1 cellular context compared by ENCODE assay signal in genomic region chr1:201884472-201884871, GRCh38.
TF ChIP-seq lines count a peak whose summit lies in the region.

No MANE protein-coding gene starts in this region.

TF ChIP-seq in H1, 55 proteins besides CTCF, POLR2A, EP300 and RAD21:
- no peak for TF ChIP-seq POLR2AphosphoS5 (IDR thresholded peaks at IDR 0.05; ENCODE audit: low read depth, low read length)
- TF ChIP-seq YY1 (IDR thresholded peaks at IDR 0.05; ENCODE audit: low read depth, low read length): no peak
- TF ChIP-seq RFX5 (IDR thresholded peaks at IDR 0.05; ENCODE audit: borderline replicate concordance, low read depth, low read length): no peak
- no peak for TF ChIP-seq JUN (IDR thresholded peaks at IDR 0.05; ENCODE audit: low read depth, low read length)
- TF ChIP-seq SAP30 (IDR thresholded peaks at IDR 0.05; ENCODE audit: insufficient read depth, insufficient replicate concordance, low read length): no peak
- TF ChIP-seq CREB1 (IDR thresholded peaks at IDR 0.05): no peak
- no peak for TF ChIP-seq POU5F1 (IDR thresholded peaks at IDR 0.05; ENCODE audit: low read depth, low read length)
- no peak for TF ChIP-seq PHF8 (conservative IDR thresholded peaks at IDR 0.05; ENCODE audit: low read depth, low read length)
- no peak for TF ChIP-seq SP2 (IDR thresholded peaks at IDR 0.05; ENCODE audit: low read length)
- TF ChIP-seq TAF1 (IDR thresholded peaks at IDR 0.05; ENCODE audit: low read depth, low read length): no peak
- no peak for TF ChIP-seq BRCA1 (IDR thresholded peaks at IDR 0.05; ENCODE audit: low read depth, low read length)
- TF ChIP-seq HDAC6 (IDR thresholded peaks at IDR 0.05; ENCODE audit: low read depth, low read length): no peak
- no peak for TF ChIP-seq ZNF274 (IDR thresholded peaks at IDR 0.05; ENCODE audit: borderline replicate concordance, extremely low read depth, low read length)
- no peak for TF ChIP-seq ATF2 (IDR thresholded peaks at IDR 0.05; ENCODE audit: low read length)
- no peak for TF ChIP-seq TAF7 (optimal IDR thresholded peaks at IDR 0.05; ENCODE audit: borderline replicate concordance, low read depth, low read length)
- no peak for TF ChIP-seq GTF2F1 (IDR thresholded peaks at IDR 0.05; ENCODE audit: borderline replicate concordance, low read depth, low read length)
- no peak for TF ChIP-seq SIN3A (conservative IDR thresholded peaks at IDR 0.05 in 1 of 2, IDR thresholded peaks at IDR 0.05 in 1 of 2; ENCODE audit: low read depth in 1 of 2, low read length in 2 of 2)
- no peak for TF ChIP-seq SIRT6 (IDR thresholded peaks at IDR 0.05; ENCODE audit: low read length)
- no peak for TF ChIP-seq CBX8 (IDR thresholded peaks at IDR 0.05; ENCODE audit: borderline replicate concordance, low read depth, low read length)
- TF ChIP-seq SP4 (IDR thresholded peaks at IDR 0.05; ENCODE audit: low read length): no peak
